Comparison of ENCODE assay signal across 15 cellular contexts in the genomic region with DNA sequence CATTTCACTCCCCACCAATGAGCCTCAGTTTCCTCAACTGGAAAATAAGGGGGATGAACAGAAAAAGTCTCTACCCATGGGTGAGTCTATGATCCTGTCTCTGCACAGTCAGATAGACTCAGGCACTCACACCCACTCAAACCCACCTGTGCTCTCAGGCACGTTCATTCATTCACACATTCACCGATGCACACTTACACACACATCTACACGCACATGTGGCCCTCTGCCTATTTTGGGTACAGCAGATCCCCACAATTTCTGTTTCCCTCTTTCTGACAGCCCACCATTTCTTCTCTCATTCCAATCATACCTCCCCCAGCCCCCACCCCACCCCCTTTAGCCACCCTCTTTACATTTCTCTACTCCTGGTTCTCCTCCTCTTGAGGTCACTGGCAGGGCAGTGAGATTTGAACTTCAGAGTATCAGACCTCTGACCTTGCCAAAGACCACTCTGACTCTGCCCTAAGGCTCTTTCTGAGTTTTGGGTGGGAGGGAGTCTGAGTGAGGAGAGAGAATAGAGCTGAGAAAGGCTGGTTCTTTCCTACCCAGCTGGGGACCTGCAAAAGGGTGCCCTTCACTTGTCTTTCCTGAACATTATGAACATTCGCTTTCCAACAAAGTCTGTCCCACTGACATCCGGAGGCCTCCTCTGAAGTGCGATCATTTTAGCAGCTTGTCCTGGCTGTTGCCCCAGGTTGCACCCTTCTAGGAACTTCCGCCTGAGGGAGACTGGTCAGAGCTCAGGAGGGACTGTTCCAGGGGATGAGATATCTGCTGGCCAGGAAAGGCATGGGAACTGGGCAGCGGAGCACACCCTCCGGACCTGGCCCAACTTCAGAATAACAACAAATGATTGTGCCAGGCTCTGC. TPM values are rescaled to one million over a fixed set of nuclear protein-coding genes. Genes with fewer than 3 reads are reported as not detected.
DNase-seq lines count a peak whose midpoint lies in the region; ATAC-seq, FAIRE-seq and TF ChIP-seq lines count a peak whose summit lies in the region.
"Had no signal": no experiment of that assay in that cellular context is flagged by ENCODE, and none has a peak within 500 bp of the region (broad histone marks: within the 10 kb centered on the region; RNA-seq: fewer than 3 reads in every experiment).

No MANE protein-coding gene starts in this region.

- H3K4me2 ChIP-seq in GM23248 (ENCODE audit: unreplicated experiment), result peak overlapping the region; percentile 81
- H3K4me2 ChIP-seq in astrocyte (ENCODE audit: low read length), result peak overlapping the region; percentile 82
- peak overlapping the region; percentile 82 for H3K4me2 ChIP-seq in skeletal muscle satellite cell (ENCODE audit: low read length)

- 2 to 9% methylated on average over 8 to 9 of the region's 9 CpGs for WGBS in GM23248 (ENCODE audit: low coverage in 1 of 2, low lambda C conversion rate in 2 of 2, missing lambda C conversion rate in 2 of 2), 2 experiments

- no peak for FAIRE-seq in astrocyte (lab: Jason Lieb, UNC)
- FAIRE-seq: endothelial cell of umbilical vein, urothelium cell line had no signal

- H3K79me2 ChIP-seq in GM23248 (ENCODE audit: insufficient read depth) (peaks cover 46% of the 10 kb centered on the region), astrocyte (ENCODE audit: insufficient read depth, low read length) (peaks cover 29% of the 10 kb centered on the region)

- H3K4me1 ChIP-seq in GM23248 (ENCODE audit: insufficient read depth), result peaks cover 84% of the 10 kb centered on the region
- H3K4me1 ChIP-seq in astrocyte (ENCODE audit: insufficient read depth, low read length), result peaks cover 65% of the 10 kb centered on the region
- H3K4me1 ChIP-seq in skeletal muscle satellite cell (ENCODE audit: control insufficient read depth, insufficient read depth, low read length), result peaks cover 64% of the 10 kb centered on the region

- no peaks in the 10 kb centered on the region for H3K9me2 ChIP-seq in GM23248 (ENCODE audit: insufficient read depth)

- TF ChIP-seq CTCF in astrocyte (IDR thresholded peaks at IDR 0.05; ENCODE audit: insufficient read depth, low read depth, low read length), result no peak

- H3K4me1 Mint-ChIP-seq in astrocyte (ENCODE audit: low read depth, unreplicated experiment), result peaks cover 75% of the 10 kb centered on the region

- H3K4me3 Mint-ChIP-seq in astrocyte (ENCODE audit: unreplicated experiment), result peak overlapping the region; percentile 71
- H3K4me3 Mint-ChIP-seq: memory B cell had no signal

- no peaks in the 10 kb centered on the region for H3K9me3 Mint-ChIP-seq in astrocyte (ENCODE audit: unreplicated experiment)
- H3K9me3 Mint-ChIP-seq: memory B cell had no signal

- H3K27ac Mint-ChIP-seq in astrocyte (ENCODE audit: unreplicated experiment), result peak overlapping the region; percentile 100
- H3K27ac Mint-ChIP-seq: memory B cell had no signal

- H3K4me3 ChIP-seq in GM23248 (peak overlapping the region; percentile 57), astrocyte (ENCODE audit: insufficient read depth, low read depth, low read length) (no peak overlapping the region), skeletal muscle satellite cell (ENCODE audit: low read length) (peak overlapping the region; percentile 57)

- peaks cover 67% of the 10 kb centered on the region for H3F3A ChIP-seq in GM23248 (ENCODE audit: insufficient read depth)

- H3K27ac ChIP-seq in GM23248, result peak overlapping the region; percentile 100
- H3K27ac ChIP-seq in astrocyte (ENCODE audit: low read depth, low read length), result peak overlapping the region; percentile 100

- ATAC-seq in left ventricle myocardium superior (peak; percentile 39), GM18520 (IDR thresholded peaks at IDR 0.05; ENCODE audit: unreplicated experiment) (no peak), GM21619 (IDR thresholded peaks at IDR 0.05; ENCODE audit: unreplicated experiment) (no peak), HG03039 (IDR thresholded peaks at IDR 0.05; ENCODE audit: unreplicated experiment) (no peak)
- no peak for ATAC-seq in activated CD4-positive, CD25-positive, alpha-beta regulatory T cell treated with anti-CD3 and anti-CD28 coated beads, Interleukin-2, amount 50 U/mL, for 24 hours

- H3K36me3 Mint-ChIP-seq in astrocyte (ENCODE audit: low read depth, unreplicated experiment), result peaks cover 5% of the 10 kb centered on the region
- H3K36me3 Mint-ChIP-seq: memory B cell had no signal

- in situ Hi-C loops in GM23248 (cut with MboI), result no loop called here

- H2AFZ ChIP-seq in GM23248 (no peak overlapping the region), astrocyte (ENCODE audit: low read depth, low read length) (no peak overlapping the region)

- H3K27me3 ChIP-seq in GM23248 (replicated peaks; ENCODE audit: insufficient read depth), result no peaks in the 10 kb centered on the region
- H3K27me3 ChIP-seq in astrocyte (ENCODE audit: insufficient read depth, low read length), result no peaks in the 10 kb centered on the region
- H3K27me3 ChIP-seq in skeletal muscle satellite cell (ENCODE audit: control insufficient read depth, insufficient read depth, low read length), result no peaks in the 10 kb centered on the region

- H3K9me3 ChIP-seq in GM23248 (ENCODE audit: low read depth), result no peaks in the 10 kb centered on the region
- no peaks in the 10 kb centered on the region for H3K9me3 ChIP-seq in astrocyte (ENCODE audit: insufficient read depth, low read depth, low read length)
- no peaks in the 10 kb centered on the region for H3K9me3 ChIP-seq in skeletal muscle satellite cell (replicated peaks; ENCODE audit: low read length)

- intact Hi-C loops in left ventricle myocardium superior (cut with micrococcal nuclease), result no loop called here

- no peaks in the 10 kb centered on the region for H3K27me3 Mint-ChIP-seq in astrocyte (ENCODE audit: low read depth, unreplicated experiment)

- H3K9ac ChIP-seq in GM23248, result peak overlapping the region; percentile 94
- H3K9ac ChIP-seq in astrocyte (ENCODE audit: low read length), result peak overlapping the region; percentile 96
- peak overlapping the region; percentile 89 for H3K9ac ChIP-seq in skeletal muscle satellite cell (ENCODE audit: low read depth, low read length)

- H3K36me3 ChIP-seq in GM23248 (ENCODE audit: low read depth) (no peaks in the 10 kb centered on the region), astrocyte (ENCODE audit: insufficient read depth, low read length) (no peaks in the 10 kb centered on the region), skeletal muscle satellite cell (ENCODE audit: insufficient read depth, low read length) (no peaks in the 10 kb centered on the region)

- peak; percentile 87 for DNase-seq in GM23248
- DNase-seq in astrocyte (ENCODE audit: low read depth), result peak; percentile 36
- no peak for DNase-seq in left ventricle myocardium superior
- DNase-seq: activated naive CD4-positive, alpha-beta T cell treated with anti-CD3 and anti-CD28 coated beads, Interleukin-2, amount 50 U/mL, for 16 hours; NCI-H345; stimulated activated CD4-positive, alpha-beta T cell treated with anti-CD3 and anti-CD28 coated beads, Interleukin-1b, Interleukin-23, amount 100 ng/mL, for 48 hours had no signal

- H4K20me1 ChIP-seq in GM23248 (ENCODE audit: insufficient read depth), result no peaks in the 10 kb centered on the region
- no peaks in the 10 kb centered on the region for H4K20me1 ChIP-seq in astrocyte (ENCODE audit: insufficient read depth, low read length)

RNA-seq across cellular contexts. Expression of a gene that starts 10.1 kb away (rescaled TPM):
- 6,472 and 7,860 TPM in 2 replicates for total RNA-seq in GM23248 (2014; rRNA removed; shearing (Covaris generic))
- polyA plus RNA-seq in GM23248 (2016; fragmentation: Nextera tagmentation; extraction: Ambion mirVana), result 15,283 and 15,653 TPM in 2 replicates
- 12,796 and 18,656 TPM in 2 replicates for total RNA-seq in astrocyte
- total RNA-seq in left ventricle myocardium superior, result 26.8 TPM
- 1,202 and 1,869 TPM in 2 replicates for total RNA-seq in skeletal muscle satellite cell (2012; rRNA removed)

RNA-seq across cellular contexts. Expression of a gene that starts 45.7 kb away (rescaled TPM):
- total RNA-seq in GM23248 (2014; rRNA removed; shearing (Covaris generic)), result 1.6 TPM in 1 of 2 replicates, not detected in the other
- polyA plus RNA-seq in GM23248 (2016; fragmentation: Nextera tagmentation; extraction: Ambion mirVana), result 1.4 and 1.8 TPM in 2 replicates
- total RNA-seq in astrocyte (0.32 TPM in 1 of 2 replicates, not detected in the other), left ventricle myocardium superior (155 TPM)
- 2.5 and 15.7 TPM in 2 replicates for total RNA-seq in skeletal muscle satellite cell (2012; rRNA removed)
- total RNA-seq: endothelial cell of umbilical vein, HT1080 had no signal
- polyA plus RNA-seq: endothelial cell of umbilical vein had no signal

Comparison
In these comparisons a context has a peak if more than half of its experiments do, and no peak if none do; other contexts are left out.
1. RNA of a gene that starts 10.1 kb away (total RNA-seq): 12,796 to 18,656 TPM in astrocyte and 6,472 to 7,860 TPM in GM23248; 26.8 TPM in left ventricle myocardium superior (single experiment); every median in the first group is over 100 times any median in the second.
2. RNA of a gene that starts 45.7 kb away (total RNA-seq): 155 TPM in left ventricle myocardium superior (single experiment); 0.32 TPM in astrocyte and 1.6 TPM in GM23248; every median in the first group is over 10 times any median in the second.
3. Peak in every context shown above with its lines, with median percentiles within 50 percentile points of each other: H3K4me2 ChIP-seq and H3K9ac ChIP-seq.